ENCODE assay signal across 1 cellular context in genomic region chr11:614583-615452, GRCh38.
TF ChIP-seq lines count a peak whose summit lies in the region.

No MANE protein-coding gene starts in this region.

TF ChIP-seq in SK-N-SH, 30 proteins besides CTCF, POLR2A, EP300 and RAD21 (continued from another document):
- no peak for TF ChIP-seq REST (IDR thresholded peaks at IDR 0.05; ENCODE audit: low read depth, low read length)
